In genomic region chr12:2624543-2625266, GRCh38 we compare ENCODE assay signal across 9 cellular contexts.
DNase-seq lines count a peak whose midpoint lies in the region; ATAC-seq and TF ChIP-seq lines count a peak whose summit lies in the region.
"Had no signal": no experiment of that assay in that cellular context is flagged by ENCODE, and none has a peak within 500 bp of the region (broad histone marks: within the 10 kb centered on the region; RNA-seq: fewer than 3 reads in every experiment).

No MANE protein-coding gene starts in this region.

- POLR2A ChIA-PET in MCF 10A (lab: Yijun Ruan, JAX): interaction anchor here (0.6 kb wide), 1 partner anchor 1429 kb away, joined by 3 read pairs; no protein-coding TSS in a partner anchor

- no peaks in the 10 kb centered on the region for H4K20me1 ChIP-seq in neural progenitor cell (ENCODE audit: low read depth)

- H3K4me1 Mint-ChIP-seq in MCF 10A (ENCODE audit: insufficient read depth, unreplicated experiment) (peaks cover 7% of the 10 kb centered on the region), neural progenitor cell (peaks cover 29% of the 10 kb centered on the region)

- H3K36me3 Mint-ChIP-seq in MCF 10A (ENCODE audit: insufficient read depth, unreplicated experiment) (no peaks in the 10 kb centered on the region), neural progenitor cell (no peaks in the 10 kb centered on the region)

- H3K27ac Mint-ChIP-seq in MCF 10A (ENCODE audit: low read depth, unreplicated experiment) (no peak overlapping the region), neural progenitor cell (peak overlapping the region; percentile 68)

- H3K79me2 ChIP-seq in neural progenitor cell (ENCODE audit: low read depth): no peaks in the 10 kb centered on the region

- H2AFZ ChIP-seq in neural progenitor cell (replicated peaks): peak overlapping the region; percentile 27

- no peaks in the 10 kb centered on the region for H3F3A ChIP-seq in neural progenitor cell (ENCODE audit: low read depth)

- no peak overlapping the region for H3K4me3 Mint-ChIP-seq in MCF 10A (ENCODE audit: unreplicated experiment)
- H3K4me3 Mint-ChIP-seq in neural progenitor cell: no peak overlapping the region

- no TSS peak for BruUV-seq in MCF 10A (replicated peaks; lab: Mats Ljungman, UMichigan)

- H3K9me3 Mint-ChIP-seq in MCF 10A (ENCODE audit: unreplicated experiment): no peaks in the 10 kb centered on the region
- H3K9me3 Mint-ChIP-seq in neural progenitor cell: no peaks in the 10 kb centered on the region

- peak; percentile 66 for DNase-seq in SIG-M5 treated with dmso at 0.1 percent for 504 hours (lab: John Stamatoyannopoulos, UW; ENCODE audit: unreplicated experiment)
- DNase-seq in SIG-M5 (lab: John Stamatoyannopoulos, UW): no peak
- DNase-seq in LNCaP clone FGC (ENCODE audit: low read depth): no peak
- peak; percentile 86 for DNase-seq in MCF 10A (ENCODE audit: unreplicated experiment)
- peak; percentile 84 for DNase-seq in neural progenitor cell (ENCODE audit: low spot score)
- DNase-seq in activated naive CD4-positive, alpha-beta T cell (lab: John Stamatoyannopoulos, UW): no peak
- DNase-seq: activated gamma-delta T cell treated with Interleukin-2 at 50 U/mL for 16 hours had no signal

- no peaks in the 10 kb centered on the region for H3K9me3 ChIP-seq in neural progenitor cell (ENCODE audit: low read depth)

- H3K4me3 ChIP-seq in LNCaP clone FGC (ENCODE audit: low read depth, low read length) (no peak overlapping the region), neural progenitor cell (no peak overlapping the region)

- no peaks in the 10 kb centered on the region for H3K36me3 ChIP-seq in neural progenitor cell

- H3K27ac ChIP-seq in neural progenitor cell: no peak overlapping the region

- peaks cover 7% of the 10 kb centered on the region for H3K4me1 ChIP-seq in neural progenitor cell

- H3K9ac ChIP-seq in neural progenitor cell: no peak overlapping the region

- peak; percentile 36 for TF ChIP-seq CTCF in LNCaP clone FGC (IDR thresholded peaks at IDR 0.05; ENCODE audit: control insufficient read depth, extremely low read depth, insufficient read depth)
- TF ChIP-seq CTCF in MCF 10A (IDR thresholded peaks at IDR 0.05; ENCODE audit: unreplicated experiment): peak; percentile 36
- peak; percentile 89 for TF ChIP-seq CTCF in neural progenitor cell (IDR thresholded peaks at IDR 0.05)

- H3K27me3 Mint-ChIP-seq in MCF 10A (ENCODE audit: insufficient read depth, unreplicated experiment): peaks cover 65% of the 10 kb centered on the region
- peaks cover 6% of the 10 kb centered on the region for H3K27me3 Mint-ChIP-seq in neural progenitor cell (ENCODE audit: insufficient read depth, low read depth)

- intact Hi-C loops in MCF 10A (cut with micrococcal nuclease): no loop called here

- ATAC-seq in HG03039 (IDR thresholded peaks at IDR 0.05; ENCODE audit: unreplicated experiment) (no peak), HG03460 (IDR thresholded peaks at IDR 0.05; ENCODE audit: unreplicated experiment) (no peak)

- CTCF ChIA-PET in MCF 10A (lab: Yijun Ruan, JAX): interaction anchor here (0.5 to 1.2 kb wide), 7 partner anchors 12 to 243 kb away, joined by 3 to 4 read pairs (median 3); no protein-coding TSS in a partner anchor

- peak overlapping the region; percentile 21 for H3K4me2 ChIP-seq in neural progenitor cell

- H3K27me3 ChIP-seq in neural progenitor cell: no peaks in the 10 kb centered on the region

Comparison
In these comparisons a context has a peak if more than half of its experiments do, and no peak if none do; other contexts are left out.
1. DNase-seq: peak in SIG-M5 treated with dmso at 0.1 percent for 504 hours (single experiment), MCF 10A (single experiment) and neural progenitor cell (single experiment); none in SIG-M5 (single experiment), LNCaP clone FGC (single experiment) and activated naive CD4-positive, alpha-beta T cell (0 of 4).
2. CTCF ChIP-seq: peak in every context shown above with its lines; median percentile 89 in neural progenitor cell; 36 in LNCaP clone FGC; 36 in MCF 10A.